Comparison of ENCODE assay signal across 9 cellular contexts in the genomic region with DNA sequence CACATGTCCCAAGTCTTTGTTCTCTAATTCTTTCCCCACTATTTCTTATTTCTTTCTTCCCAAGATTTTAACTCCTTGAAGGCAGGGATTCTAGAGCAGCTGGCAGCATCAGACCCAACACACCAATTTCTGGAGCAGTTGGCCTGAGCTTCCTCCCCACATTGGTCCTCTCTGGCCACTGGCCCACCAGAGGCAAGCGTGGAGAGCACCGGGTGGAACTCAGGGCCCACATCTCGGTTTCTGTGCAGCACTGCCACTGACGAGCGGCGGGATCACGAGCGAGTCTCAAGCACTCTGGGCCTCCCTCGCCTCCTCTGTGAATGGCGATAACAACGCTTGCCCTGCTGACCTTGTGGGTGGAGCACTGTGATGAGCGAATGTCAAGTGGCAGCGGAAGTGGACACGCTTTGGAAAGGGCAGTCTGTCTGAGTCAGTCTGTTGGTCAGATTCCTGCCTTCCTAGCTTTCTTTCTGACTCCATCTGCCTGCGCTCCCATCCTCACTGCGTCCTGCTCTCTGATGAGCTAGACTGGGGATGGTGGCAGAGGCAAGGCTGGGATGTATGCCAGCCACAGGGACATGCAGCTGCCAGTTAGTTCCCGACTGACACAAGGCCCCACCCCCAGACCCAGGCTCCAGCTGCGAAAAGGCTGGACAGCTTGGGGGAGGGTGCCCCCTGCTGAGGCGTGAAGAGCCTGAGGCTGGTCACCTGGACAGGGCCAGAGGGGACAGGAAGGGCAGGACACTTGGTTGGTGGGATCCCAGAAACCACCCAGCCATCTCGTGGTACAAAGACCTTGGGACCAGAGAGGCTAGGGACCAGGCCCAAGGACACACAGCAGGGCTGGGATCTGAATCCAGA. TPM values are rescaled to one million over a fixed set of nuclear protein-coding genes. Genes with fewer than 3 reads are reported as not detected.
DNase-seq lines count a peak whose midpoint lies in the region; ATAC-seq and TF ChIP-seq lines count a peak whose summit lies in the region.
"Had no signal": no experiment of that assay in that cellular context is flagged by ENCODE, and none has a peak within 500 bp of the region (broad histone marks: within the 10 kb centered on the region; RNA-seq: fewer than 3 reads in every experiment).

No MANE protein-coding gene starts in this region.

- no peaks in the 10 kb centered on the region for H3K36me3 ChIP-seq in fibroblast of lung (ENCODE audit: control insufficient read depth, insufficient read depth, low read length)
- no peaks in the 10 kb centered on the region for H3K36me3 ChIP-seq in effector memory CD4-positive, alpha-beta T cell (ENCODE audit: control insufficient read depth, insufficient read depth, low read length)

- peak; percentile 27 for ATAC-seq in sciatic nerve
- no peak for ATAC-seq in GM19324 (IDR thresholded peaks at IDR 0.05; ENCODE audit: low FRiP score, unreplicated experiment)
- ATAC-seq in GM18511 (IDR thresholded peaks at IDR 0.05; ENCODE audit: unreplicated experiment) = no peak

- H2AFZ ChIP-seq in fibroblast of lung (ENCODE audit: low read length) = peak overlapping the region; percentile 4

- H3K4me2 ChIP-seq in fibroblast of lung (ENCODE audit: extremely low read depth, insufficient read depth, low read length) = no peak overlapping the region

- no peaks in the 10 kb centered on the region for H3K79me2 ChIP-seq in fibroblast of lung (ENCODE audit: control insufficient read depth, insufficient read depth, low read length)

- DNase-seq in NCI-H1105 (lab: John Stamatoyannopoulos, UW) (peak; percentile 3), NCI-H1105 treated with DMSO at 0.1 percent for 48 hours (lab: John Stamatoyannopoulos, UW) (no peak), NCI-H748 (lab: John Stamatoyannopoulos, UW; ENCODE audit: unreplicated experiment) (peak; percentile 65), fibroblast of lung (ENCODE audit: low read depth in 2 of 2) (peak; percentile 59 to 68), sciatic nerve (ENCODE audit: low spot score) (no peak)
- no peak for DNase-seq in effector memory CD4-positive, alpha-beta T cell

- peak in 1 of 2 donors; percentile 18 for TF ChIP-seq CTCF in fibroblast of lung (conservative IDR thresholded peaks at IDR 0.05 in 1 of 2, IDR thresholded peaks at IDR 0.05 in 1 of 2; ENCODE audit: low read depth in 1 of 2, low read length in 2 of 2)

- intact Hi-C loops in sciatic nerve (cut with DNase I) = no loop called here

- H3K9ac ChIP-seq in fibroblast of lung (ENCODE audit: insufficient read depth, low read length) = no peak overlapping the region

- H4K20me1 ChIP-seq in fibroblast of lung (ENCODE audit: control insufficient read depth, extremely low read depth, insufficient read depth, low read length) = no peaks in the 10 kb centered on the region

- peak overlapping the region; percentile 4 for H3K27ac ChIP-seq in fibroblast of lung (ENCODE audit: insufficient read depth, low read length)
- H3K27ac ChIP-seq in effector memory CD4-positive, alpha-beta T cell (ENCODE audit: insufficient read depth, low read length, poor library complexity, severe bottlenecking) = no peak overlapping the region

- H3K27me3 ChIP-seq in fibroblast of lung (ENCODE audit: control insufficient read depth, insufficient read depth, low read length) = no peaks in the 10 kb centered on the region
- H3K27me3 ChIP-seq in effector memory CD4-positive, alpha-beta T cell (replicated peaks; ENCODE audit: control insufficient read depth, insufficient read depth, low read length, poor library complexity, severe bottlenecking) = no peaks in the 10 kb centered on the region

- peaks cover 3% of the 10 kb centered on the region for H3K4me1 ChIP-seq in fibroblast of lung (ENCODE audit: control insufficient read depth, extremely low read depth, insufficient read depth, low read length)
- H3K4me1 ChIP-seq in effector memory CD4-positive, alpha-beta T cell (ENCODE audit: control insufficient read depth, insufficient read depth, low read length, poor library complexity, severe bottlenecking) = no peaks in the 10 kb centered on the region

- no peaks in the 10 kb centered on the region for H3K9me3 ChIP-seq in fibroblast of lung (ENCODE audit: control insufficient read depth, insufficient read depth, low read depth, low read length)
- no peaks in the 10 kb centered on the region for H3K9me3 ChIP-seq in effector memory CD4-positive, alpha-beta T cell (ENCODE audit: control insufficient read depth, low read length)

- no peak overlapping the region for H3K4me3 ChIP-seq in fibroblast of lung (replicated peaks in 1 of 4; ENCODE audit: control extremely low read depth in 1 of 4, insufficient read depth in 1 of 4, low read depth in 3 of 4, low read length in 4 of 4)
- H3K4me3 ChIP-seq in effector memory CD4-positive, alpha-beta T cell (ENCODE audit: insufficient read depth, low read depth, low read length, poor library complexity, severe bottlenecking) = no peak overlapping the region
- H3K4me3 ChIP-seq: lung had no signal

RNA-seq across cellular contexts. Expression of a gene that starts 4.5 kb away (rescaled TPM):
- total RNA-seq in fibroblast of lung = under 0.01 TPM in 2 replicates
- polyA plus RNA-seq in fibroblast of lung = 0.03 TPM in 1 of 2 replicates, not detected in the other
- polyA plus RNA-seq in fibroblast of lung (2012) = not detected in 2 replicates
- not detected in 2 replicates for polyA minus RNA-seq in fibroblast of lung (ENCODE audit: low replicate concordance)
- total RNA-seq in sciatic nerve = not detected

Comparison
In these comparisons a context has a peak if more than half of its experiments do, and no peak if none do; other contexts are left out.
1. DNase-seq: peak in NCI-H1105 (single experiment), NCI-H748 (single experiment) and fibroblast of lung (2 of 2); none in NCI-H1105 treated with DMSO at 0.1 percent for 48 hours (single experiment), sciatic nerve (single experiment) and effector memory CD4-positive, alpha-beta T cell (0 of 3).